In the genomic region with DNA sequence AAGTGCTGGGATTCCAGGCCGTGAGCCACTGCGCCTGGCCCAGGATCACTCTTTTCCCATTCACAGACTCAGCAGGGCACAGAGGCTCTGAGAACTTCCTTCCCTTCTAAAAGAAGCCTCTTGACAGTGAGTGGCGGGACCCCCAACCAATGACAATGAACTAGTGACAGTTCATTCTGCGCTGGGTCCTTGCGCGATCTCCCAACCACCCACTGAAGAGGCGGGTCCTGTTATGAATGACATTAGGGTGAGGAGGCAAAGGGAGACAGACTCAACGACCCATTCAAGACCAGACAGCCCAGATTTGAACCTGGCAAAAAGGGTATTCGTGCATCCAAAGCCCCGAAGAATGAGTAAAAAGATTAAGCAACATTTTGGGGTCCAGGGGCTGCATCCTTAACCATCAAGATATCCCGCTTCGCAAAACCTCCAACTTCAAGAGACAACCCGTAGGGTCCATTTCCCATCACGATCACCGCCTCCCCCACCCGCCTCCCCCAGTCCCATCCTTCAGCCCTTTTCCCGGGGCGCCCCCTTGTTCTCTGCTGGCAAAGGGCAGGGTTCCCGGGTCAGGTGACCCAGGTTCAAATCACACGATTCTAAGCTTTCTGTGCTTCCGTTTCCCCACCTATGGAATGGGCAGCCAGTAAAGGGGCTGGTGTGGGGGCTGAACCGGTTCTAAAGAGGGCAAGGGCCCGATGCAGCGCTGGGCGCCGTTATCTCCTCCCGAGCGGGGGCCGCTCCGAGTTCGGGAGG, we compare ENCODE assay signal across 8 cellular contexts. TPM values are rescaled to one million over a fixed set of nuclear protein-coding genes. Genes with fewer than 3 reads are reported as not detected.
DNase-seq lines count a peak whose midpoint lies in the region; ATAC-seq and TF ChIP-seq lines count a peak whose summit lies in the region.

No MANE protein-coding gene starts in this region.

- H3K4me2 ChIP-seq in neuronal stem cell (ENCODE audit: insufficient read depth, low read length, poor library complexity, severe bottlenecking), result peak overlapping the region; percentile 81

- POLR2A ChIA-PET in CD8-positive, alpha-beta T cell (lab: Charles Lee), result no interaction called here

- no peak for TF ChIP-seq EP300 in gastroesophageal sphincter (IDR thresholded peaks at IDR 0.05)

- H2BK12ac ChIP-seq in neuronal stem cell (ENCODE audit: low read length), result no peak overlapping the region

- peak overlapping the region; percentile 65 for H3K27ac ChIP-seq in CD8-positive, alpha-beta T cell (ENCODE audit: low read depth, low read length)
- peak overlapping the region; percentile 70 for H3K27ac ChIP-seq in RWPE2 (ENCODE audit: poor library complexity, severe bottlenecking)
- H3K27ac ChIP-seq in gastroesophageal sphincter, result peak overlapping the region; percentile 82 to 98 (median 96)
- H3K27ac ChIP-seq in neuronal stem cell (replicated peaks; ENCODE audit: low read length), result peak overlapping the region; percentile 85

- WGBS in gastroesophageal sphincter (ENCODE audit: low coverage in 1 of 2), 2 donors, result 0% methylated on average over 8 to 10 of the region's 31 CpGs
- no CpG with 5 or more reads among the region's 31 CpGs for WGBS in neuronal stem cell (ENCODE audit: extremely low coverage in 2 of 2, insufficient read length in 2 of 2, insufficient replicate concordance in 1 of 2), 2 donors

- no peaks in the 10 kb centered on the region for H3K9me3 Mint-ChIP-seq in CD8-positive, alpha-beta T cell

- no peak for TF ChIP-seq CTCF in CD8-positive, alpha-beta T cell (IDR thresholded peaks at IDR 0.05)
- no peak for TF ChIP-seq CTCF in RWPE2 (IDR thresholded peaks at IDR 0.05; ENCODE audit: poor library complexity, severe bottlenecking)
- no peak for TF ChIP-seq CTCF in gastroesophageal sphincter (IDR thresholded peaks at IDR 0.05)

- H3K4ac ChIP-seq in neuronal stem cell (ENCODE audit: low read length), result peak overlapping the region; percentile 67

- H2BK15ac ChIP-seq in neuronal stem cell (ENCODE audit: low read length), result no peak overlapping the region

- H3K4me3 Mint-ChIP-seq in CD8-positive, alpha-beta T cell, result peak overlapping the region; percentile 97

- H3K9ac ChIP-seq in neuronal stem cell (ENCODE audit: low read depth, low read length, poor library complexity), result peak overlapping the region; percentile 89

- no peak for TF ChIP-seq POLR2A in gastroesophageal sphincter (IDR thresholded peaks at IDR 0.05)

- no peak overlapping the region for H2BK120ac ChIP-seq in neuronal stem cell (ENCODE audit: low read depth, low read length)

- no peak overlapping the region for H4K91ac ChIP-seq in neuronal stem cell (ENCODE audit: low read depth, low read length, poor library complexity)

- in situ Hi-C loops in KBM-7 (cut with MboI; ENCODE audit: low pct_unique_long_range_greater_than_20kb, low sequenced_read_pairs), result no loop called here

- H3K36me3 ChIP-seq in CD8-positive, alpha-beta T cell (ENCODE audit: insufficient read depth, low read length), result peaks cover 12% of the 10 kb centered on the region
- H3K36me3 ChIP-seq in RWPE2 (ENCODE audit: low read depth), result peaks cover 42% of the 10 kb centered on the region
- H3K36me3 ChIP-seq in gastroesophageal sphincter, result peaks cover 0 to 37% of the 10 kb centered on the region in 2 donors
- H3K36me3 ChIP-seq in neuronal stem cell (replicated peaks in 1 of 2; ENCODE audit: control insufficient read depth in 2 of 2, insufficient read depth in 2 of 2, low read length in 2 of 2), result peaks cover 16 to 51% of the 10 kb centered on the region in 2 donors

- H3K27me3 ChIP-seq in CD8-positive, alpha-beta T cell (ENCODE audit: insufficient read depth, low read length), result no peaks in the 10 kb centered on the region
- no peaks in the 10 kb centered on the region for H3K27me3 ChIP-seq in RWPE2 (ENCODE audit: insufficient read depth, poor library complexity, severe bottlenecking)
- no peaks in the 10 kb centered on the region for H3K27me3 ChIP-seq in gastroesophageal sphincter
- no peaks in the 10 kb centered on the region for H3K27me3 ChIP-seq in neuronal stem cell (ENCODE audit: control insufficient read depth in 3 of 3, insufficient read depth in 3 of 3, low read depth in 1 of 3, low read length in 3 of 3)

- peaks cover 18% of the 10 kb centered on the region for H3K4me1 ChIP-seq in CD8-positive, alpha-beta T cell (ENCODE audit: insufficient read depth, low read length)
- H3K4me1 ChIP-seq in RWPE2 (ENCODE audit: insufficient read depth, poor library complexity, severe bottlenecking) (peaks cover 2% of the 10 kb centered on the region), gastroesophageal sphincter (peaks cover 0 to 46% (median 14%) of the 10 kb centered on the region in 3 donors), neuronal stem cell (ENCODE audit: control insufficient read depth in 2 of 2, insufficient read depth in 1 of 2, low read depth in 1 of 2, low read length in 2 of 2) (peaks cover 4 to 5% of the 10 kb centered on the region in 2 donors)

- peak; percentile 69 for ATAC-seq in CD8-positive, alpha-beta T cell
- ATAC-seq in GM21447 (IDR thresholded peaks at IDR 0.05; ENCODE audit: unreplicated experiment), result peak; percentile 47
- peak; percentile 75 for ATAC-seq in RWPE2 (ENCODE audit: low read depth)
- peak; percentile 75 for ATAC-seq in gastroesophageal sphincter

- H3K27ac Mint-ChIP-seq in CD8-positive, alpha-beta T cell, result peak overlapping the region; percentile 97

- H3K23ac ChIP-seq in neuronal stem cell (ENCODE audit: low read depth, low read length, poor library complexity), result no peak overlapping the region

- peaks cover 34% of the 10 kb centered on the region for H3K36me3 Mint-ChIP-seq in CD8-positive, alpha-beta T cell

- H2BK5ac ChIP-seq in neuronal stem cell (ENCODE audit: low read length), result peak overlapping the region; percentile 93

- intact Hi-C loops in CD8-positive, alpha-beta T cell (cut with DNase I, micrococcal nuclease), result loop anchor here (1.0 to 10.0 kb wide), 7 partner anchors 31 to 396 kb away; a partner anchor contains a TSS

- no peaks in the 10 kb centered on the region for H3K9me3 ChIP-seq in CD8-positive, alpha-beta T cell (ENCODE audit: low read length)
- H3K9me3 ChIP-seq in RWPE2 (ENCODE audit: severe bottlenecking) (no peaks in the 10 kb centered on the region), gastroesophageal sphincter (no peaks in the 10 kb centered on the region), neuronal stem cell (replicated peaks in 1 of 2; ENCODE audit: control insufficient read depth in 2 of 2, insufficient read depth in 1 of 2, low read depth in 1 of 2, low read length in 2 of 2) (peaks cover 4 to 11% of the 10 kb centered on the region in 2 donors)

- H4K8ac ChIP-seq in neuronal stem cell (ENCODE audit: low read depth, low read length), result peak overlapping the region; percentile 27

- peak overlapping the region; percentile 71 for H3K4me3 ChIP-seq in CD8-positive, alpha-beta T cell (ENCODE audit: low read depth, low read length)
- H3K4me3 ChIP-seq in RWPE2 (ENCODE audit: severe bottlenecking) (peak overlapping the region; percentile 96), gastroesophageal sphincter (peak overlapping the region; percentile 70 to 95), neuronal stem cell (ENCODE audit: low read length in 2 of 2) (peak overlapping the region; percentile 86 to 99)

- peak; percentile 52 to 95 (median 78) for DNase-seq in CD8-positive, alpha-beta T cell
- peak; percentile 95 for DNase-seq in KBM-7
- no peak for DNase-seq in RWPE2 (ENCODE audit: low spot score)
- DNase-seq in activated naive CD4-positive, alpha-beta T cell (lab: John Stamatoyannopoulos, UW), result peak; percentile 12 to 71 (median 40)
- DNase-seq in neuronal stem cell (ENCODE audit: low spot score), result peak; percentile 85
- peak; percentile 95 for DNase-seq in stromal cell of bone marrow (ENCODE audit: low read depth)

- no peak overlapping the region for H3K14ac ChIP-seq in neuronal stem cell (ENCODE audit: low read length)

- peak overlapping the region; percentile 96 for H3K18ac ChIP-seq in neuronal stem cell (ENCODE audit: low read length)

- CTCF ChIA-PET in CD8-positive, alpha-beta T cell (lab: Charles Lee), result no interaction called here

- H2AFZ ChIP-seq in neuronal stem cell (ENCODE audit: low read length), result peak overlapping the region; percentile 100

- H3K79me1 ChIP-seq in neuronal stem cell (ENCODE audit: low read depth, low read length), result peaks cover 4% of the 10 kb centered on the region

- peaks cover 40% of the 10 kb centered on the region for H3K4me1 Mint-ChIP-seq in CD8-positive, alpha-beta T cell (ENCODE audit: low read depth)

- H3K27me3 Mint-ChIP-seq in CD8-positive, alpha-beta T cell (ENCODE audit: low read depth), result no peaks in the 10 kb centered on the region

- H2AK5ac ChIP-seq in neuronal stem cell (ENCODE audit: low read depth, low read length), result peak overlapping the region; percentile 73

RNA-seq across cellular contexts. Expression of a gene that starts 0.7 kb away (rescaled TPM):
- 10 to 100 TPM; 85.4 to 90.8 TPM for total RNA-seq in CD8-positive, alpha-beta T cell
- total RNA-seq in gastroesophageal sphincter, result 10 to 100 TPM; 18.6 to 57.4 (median 35.2) TPM
- polyA plus RNA-seq in neuronal stem cell (2013, experiment 1 of 2), result 103 TPM
- 101 TPM for polyA plus RNA-seq in neuronal stem cell (2013, experiment 2 of 2)

RNA-seq across cellular contexts. Expression of a gene that starts 0.8 kb away (rescaled TPM):
- total RNA-seq in CD8-positive, alpha-beta T cell, result 1 to 10 TPM; 4.6 to 5.3 TPM
- total RNA-seq in gastroesophageal sphincter, result 10 to 100 TPM; 15.9 to 24.0 (median 19.2) TPM
- polyA plus RNA-seq in neuronal stem cell (2013, experiment 1 of 2), result 15.0 TPM
- 14.5 TPM for polyA plus RNA-seq in neuronal stem cell (2013, experiment 2 of 2)

RNA-seq across cellular contexts. Expression of a gene that starts 31.2 kb away (rescaled TPM):
- total RNA-seq in CD8-positive, alpha-beta T cell, result 10 to 100 TPM in 1 of 2 experiments, 1 to 10 TPM in 1; 8.3 to 10.6 TPM
- total RNA-seq in gastroesophageal sphincter, result 10 to 100 TPM in 3 of 4 donors, 1 to 10 TPM in 1; 8.8 to 16.0 (median 12.9) TPM
- 6.8 TPM for polyA plus RNA-seq in neuronal stem cell (2013, experiment 1 of 2)
- polyA plus RNA-seq in neuronal stem cell (2013, experiment 2 of 2), result 7.2 TPM
